29 cellular contexts compared by ENCODE assay signal in the genomic region with DNA sequence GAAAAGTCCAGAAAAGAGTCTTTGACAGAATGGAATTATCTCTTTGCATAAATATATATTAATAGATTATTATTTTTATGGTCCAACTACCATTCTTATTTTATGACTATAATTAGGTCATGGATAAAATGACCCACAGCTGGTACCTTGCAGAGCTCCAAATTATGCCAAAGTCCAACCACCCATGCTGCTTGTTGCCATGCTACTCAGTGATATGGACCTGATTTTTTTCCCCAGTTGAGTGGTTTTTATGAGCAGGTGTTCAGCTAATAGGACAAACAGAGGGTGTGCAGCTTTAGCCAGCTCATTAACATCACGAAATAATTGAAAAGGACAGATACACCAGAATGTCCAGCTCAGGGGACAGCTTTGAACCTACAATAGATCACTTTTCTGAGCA.
"Had no signal": no experiment of that assay in that cellular context is flagged by ENCODE, and none has a peak within 500 bp of the region (broad histone marks: within the 10 kb centered on the region; RNA-seq: fewer than 3 reads in every experiment).

No MANE protein-coding gene starts in this region.

- DNase-seq: activated CD4-positive, alpha-beta memory T cell treated with anti-CD3 and anti-CD28 coated beads for 36 hours; activated CD4-positive, alpha-beta T cell treated with anti-CD3 and anti-CD28 coated beads, Interleukin-2, amount 10 ng/mL, durations not matched to agents 7 days and 5 days; activated CD4-positive, CD25-positive, alpha-beta regulatory T cell; activated CD8-positive, alpha-beta memory T cell treated with anti-CD3 and anti-CD28 coated beads for 24 hours; activated gamma-delta T cell; activated naive CD4-positive, alpha-beta T cell treated with anti-CD3 and anti-CD28 coated beads, Interleukin-2, amount 50 U/mL, for 16 hours; activated naive CD8-positive, alpha-beta T cell treated with anti-CD3 and anti-CD28 coated beads, Interleukin-2, amount 10 ng/mL, durations not matched to agents 7 days and 5 days; activated T-cell treated with anti-CD3 and anti-CD28 coated beads, Interleukin-2, amount 50 U/mL, for 4 hours; adrenal gland; anterior cingulate cortex; cerebellar nuclear complex; NCI-H1048; NCI-H1694; NCI-H2029; NCI-H2107; NCI-H2171 treated with DMSO at 0.1 percent for 48 hours; NCI-H226; NCI-H69; NK-92 treated with Interleukin-12 subunit alpha and Interleukin-12 subunit beta, amount 100 ng/mL, for 24 hours; OCI-M1; RPMI8226; T-cell; T-helper 2 cell; T1000 had no signal

- H3K27ac Mint-ChIP-seq: activated CD4-positive, alpha-beta memory T cell treated with anti-CD3 and anti-CD28 coated beads for 36 hours; activated CD4-positive, alpha-beta T cell treated with anti-CD3 and anti-CD28 coated beads, Interleukin-2, amount 10 ng/mL, durations not matched to agents 7 days and 5 days; activated naive CD8-positive, alpha-beta T cell treated with anti-CD3 and anti-CD28 coated beads, Interleukin-2, amount 10 ng/mL, durations not matched to agents 7 days and 5 days; T-cell had no signal

- H3K4me1 Mint-ChIP-seq: activated CD4-positive, alpha-beta T cell treated with anti-CD3 and anti-CD28 coated beads, Interleukin-2, amount 10 ng/mL, durations not matched to agents 7 days and 5 days; activated naive CD8-positive, alpha-beta T cell treated with anti-CD3 and anti-CD28 coated beads, Interleukin-2, amount 10 ng/mL, durations not matched to agents 7 days and 5 days; T-cell had no signal

- H3K4me3 Mint-ChIP-seq: activated CD4-positive, alpha-beta memory T cell treated with anti-CD3 and anti-CD28 coated beads for 36 hours; activated CD4-positive, alpha-beta T cell treated with anti-CD3 and anti-CD28 coated beads, Interleukin-2, amount 10 ng/mL, durations not matched to agents 7 days and 5 days; activated naive CD8-positive, alpha-beta T cell treated with anti-CD3 and anti-CD28 coated beads, Interleukin-2, amount 10 ng/mL, durations not matched to agents 7 days and 5 days; activated T-cell treated with anti-CD3 and anti-CD28 coated beads, Interleukin-2, amount 50 U/mL, for 4 hours; T-cell had no signal

- FAIRE-seq: colon, TTC549 had no signal

- ATAC-seq: Panc1, Right ventricle myocardium inferior, T-cell had no signal

- H3K36me3 Mint-ChIP-seq: activated naive CD8-positive, alpha-beta T cell treated with anti-CD3 and anti-CD28 coated beads, Interleukin-2, amount 10 ng/mL, durations not matched to agents 7 days and 5 days had no signal

- H3K9me3 Mint-ChIP-seq: activated naive CD8-positive, alpha-beta T cell treated with anti-CD3 and anti-CD28 coated beads, Interleukin-2, amount 10 ng/mL, durations not matched to agents 7 days and 5 days had no signal

- H3K27ac ChIP-seq: adrenal gland, SK-N-MC had no signal
